22 cellular contexts compared by ENCODE assay signal in genomic region chr3:123446210-123446609, GRCh38. TPM values are rescaled to one million over a fixed set of nuclear protein-coding genes. Genes with fewer than 3 reads are reported as not detected.
DNase-seq lines count a peak whose midpoint lies in the region; ATAC-seq and TF ChIP-seq lines count a peak whose summit lies in the region.
"Had no signal": no experiment of that assay in that cellular context is flagged by ENCODE, and none has a peak within 500 bp of the region (broad histone marks: within the 10 kb centered on the region; RNA-seq: fewer than 3 reads in every experiment).

No MANE protein-coding gene starts in this region.

- TF ChIP-seq RAD21 in neural cell (conservative IDR thresholded peaks at IDR 0.05) = no peak

- H3K9me3 ChIP-seq in cardiac muscle cell (ENCODE audit: low read depth) (no peaks in the 10 kb centered on the region), neural cell (ENCODE audit: low read length) (no peaks in the 10 kb centered on the region), transverse colon (no peaks in the 10 kb centered on the region)
- H3K9me3 ChIP-seq: SJCRH30, upper lobe of right lung had no signal

- peaks cover 7% of the 10 kb centered on the region for H3K4me1 Mint-ChIP-seq in endothelial cell (ENCODE audit: unreplicated experiment)
- H3K4me1 Mint-ChIP-seq: activated naive CD8-positive, alpha-beta T cell treated with anti-CD3 and anti-CD28 coated beads, Interleukin-2, amount 50 U/mL, for 24 hours had no signal

- in situ Hi-C loops in transverse colon (cut with MboI; ENCODE audit: low pct_ligation_motif_present in 1 of 4, low pct_unique_long_range_greater_than_20kb in 1 of 4, low sequenced_read_pairs in 3 of 4) = no loop called here

- H3K27me3 ChIP-seq in cardiac muscle cell (peaks cover 18% of the 10 kb centered on the region), neural cell (ENCODE audit: insufficient read depth, low read depth, low read length) (peaks cover 27% of the 10 kb centered on the region), transverse colon (peaks cover 37% of the 10 kb centered on the region)

- H3K79me2 ChIP-seq in neural cell (replicated peaks; ENCODE audit: insufficient read depth, low read length) = peaks cover 12% of the 10 kb centered on the region

- H3K9me2 ChIP-seq in neural cell (ENCODE audit: insufficient read depth, low read length) = no peaks in the 10 kb centered on the region

- TF ChIP-seq EP300 in neural cell (conservative IDR thresholded peaks at IDR 0.05; ENCODE audit: poor library complexity, severe bottlenecking) = no peak
- no peak for TF ChIP-seq EP300 in transverse colon (IDR thresholded peaks at IDR 0.05; ENCODE audit: low read depth)

- peaks cover 12% of the 10 kb centered on the region for H3K27me3 Mint-ChIP-seq in endothelial cell (ENCODE audit: unreplicated experiment)

- H3K9me3 Mint-ChIP-seq in endothelial cell (ENCODE audit: unreplicated experiment) = no peaks in the 10 kb centered on the region
- H3K9me3 Mint-ChIP-seq: activated CD4-positive, alpha-beta memory T cell treated with anti-CD3 and anti-CD28 coated beads for 36 hours; activated naive CD8-positive, alpha-beta T cell treated with anti-CD3 and anti-CD28 coated beads, Interleukin-2, amount 50 U/mL, for 24 hours; GM23338 had no signal

- H3K27ac ChIP-seq in cardiac muscle cell = no peak overlapping the region
- H3K27ac ChIP-seq in neural cell (ENCODE audit: low read length) = no peak overlapping the region
- H3K27ac ChIP-seq in transverse colon = peak overlapping the region; percentile 81 to 89 (median 84)
- H3K27ac ChIP-seq: SJCRH30, upper lobe of right lung had no signal

- peaks cover 4% of the 10 kb centered on the region for H3K36me3 Mint-ChIP-seq in endothelial cell (ENCODE audit: low read depth, unreplicated experiment)
- H3K36me3 Mint-ChIP-seq: activated CD4-positive, alpha-beta memory T cell treated with anti-CD3 and anti-CD28 coated beads for 36 hours had no signal

- peak overlapping the region; percentile 57 for H3K4me2 ChIP-seq in neural cell (ENCODE audit: low read length)
- H3K4me2 ChIP-seq: GM23338 had no signal

- intact Hi-C loops in Right ventricle myocardium superior (cut with DNase I) = loop anchor here (5.0 kb wide), 2 partner anchors 34 to 114 kb away; no protein-coding TSS in a partner anchor
- intact Hi-C loops in transverse colon (cut with DNase I; ENCODE audit: low total_unique reads) = loop anchor here (5.0 to 10.0 kb wide), 2 partner anchors 71 to 114 kb away; no protein-coding TSS in a partner anchor

- no peak overlapping the region for H3K27ac Mint-ChIP-seq in endothelial cell (ENCODE audit: unreplicated experiment)
- H3K27ac Mint-ChIP-seq: activated CD4-positive, alpha-beta memory T cell treated with anti-CD3 and anti-CD28 coated beads for 36 hours; activated naive CD8-positive, alpha-beta T cell treated with anti-CD3 and anti-CD28 coated beads, Interleukin-2, amount 50 U/mL, for 24 hours; GM23338 had no signal

- DNase-seq in cardiac muscle cell (ENCODE audit: low read depth in 1 of 2, low spot score in 1 of 2) (no peak), Right ventricle myocardium superior (no peak), endothelial cell (ENCODE audit: low spot score) (no peak), transverse colon (no peak), SKM-1 treated with dmso at 0.1 percent for 144 hours (lab: John Stamatoyannopoulos, UW; ENCODE audit: unreplicated experiment) (no peak), NCI-H187 (lab: John Stamatoyannopoulos, UW) (no peak), DMS153 (lab: John Stamatoyannopoulos, UW) (no peak)
- DNase-seq: activated CD4-positive, alpha-beta memory T cell treated with anti-CD3 and anti-CD28 coated beads for 36 hours; activated naive CD8-positive, alpha-beta T cell treated with anti-CD3 and anti-CD28 coated beads, Interleukin-2, amount 50 U/mL, for 24 hours; activated T-cell treated with anti-CD3 and anti-CD28 coated beads, Interleukin-2, amount 50 U/mL, for 48 hours; cortex of kidney; erythroblast; left colon; NCI-H1436; SJCRH30; stimulated activated CD4-positive, alpha-beta T cell treated with anti-CD3 and anti-CD28 coated beads, Interleukin-2, amount 100 ng/mL, for 48 hours; stimulated activated CD8-positive, alpha-beta memory T cell treated with anti-CD3 and anti-CD28 coated beads, Interleukin-4, amount 100 ng/mL, for 48 hours; upper lobe of right lung had no signal

- WGBS in transverse colon (ENCODE audit: low coverage in 1 of 2), 2 donors = 40 to 74% methylated on average over 1 to 2 of the region's 2 CpGs

- TF ChIP-seq CTCF in cardiac muscle cell (IDR thresholded peaks at IDR 0.05; ENCODE audit: low read depth, low read length) = no peak
- no peak for TF ChIP-seq CTCF in endothelial cell (IDR thresholded peaks at IDR 0.05; ENCODE audit: unreplicated experiment)
- TF ChIP-seq CTCF in neural cell (IDR thresholded peaks at IDR 0.05; ENCODE audit: poor library complexity, severe bottlenecking) = no peak
- no peak for TF ChIP-seq CTCF in transverse colon (IDR thresholded peaks at IDR 0.05)

- H3K4me1 ChIP-seq in cardiac muscle cell (ENCODE audit: low read depth) (peaks cover 15% of the 10 kb centered on the region), transverse colon (peaks cover 0 to 25% (median 18%) of the 10 kb centered on the region in 4 donors)
- H3K4me1 ChIP-seq: SJCRH30 had no signal

- H3K9ac ChIP-seq in neural cell (ENCODE audit: low read length) = no peak overlapping the region

- peak overlapping the region; percentile 37 for H3K4me3 ChIP-seq in cardiac muscle cell
- H3K4me3 ChIP-seq in neural cell (ENCODE audit: low read length) = peak overlapping the region; percentile 62
- peak overlapping the region in 3 of 4 donors; percentile 12 to 82 (median 69) for H3K4me3 ChIP-seq in transverse colon
- H3K4me3 ChIP-seq: GM23338, SJCRH30 had no signal

- H3K36me3 ChIP-seq in cardiac muscle cell (no peaks in the 10 kb centered on the region), neural cell (ENCODE audit: insufficient read depth, low read length) (no peaks in the 10 kb centered on the region), transverse colon (no peaks in the 10 kb centered on the region)
- H3K36me3 ChIP-seq: SJCRH30, upper lobe of right lung had no signal

- no peaks in the 10 kb centered on the region for H3F3A ChIP-seq in neural cell (ENCODE audit: insufficient read depth, low read length, poor library complexity, severe bottlenecking)

- ATAC-seq in Right ventricle myocardium superior (ENCODE audit: poor library complexity) = no peak
- ATAC-seq: activated naive CD8-positive, alpha-beta T cell treated with anti-CD3 and anti-CD28 coated beads, Interleukin-2, amount 50 U/mL, for 24 hours; GM23338; left colon; sciatic nerve; upper lobe of right lung had no signal

- peak overlapping the region; percentile 24 for H3K4me3 Mint-ChIP-seq in endothelial cell (ENCODE audit: unreplicated experiment)

- no peaks in the 10 kb centered on the region for H4K20me1 ChIP-seq in neural cell (ENCODE audit: insufficient read depth)

- TF ChIP-seq POLR2A in transverse colon (IDR thresholded peaks at IDR 0.05) = no peak

- H2AFZ ChIP-seq in neural cell (ENCODE audit: low read depth, low read length) = no peak overlapping the region
- H2AFZ ChIP-seq: GM23338 had no signal

TF ChIP-seq in neural cell, 6 proteins besides CTCF, POLR2A, EP300 and RAD21:
- no peak for TF ChIP-seq EZH2 (IDR thresholded peaks at IDR 0.05; ENCODE audit: borderline replicate concordance, insufficient read depth, low read length, poor library complexity, severe bottlenecking)
- TF ChIP-seq SMC3 (conservative IDR thresholded peaks at IDR 0.05; ENCODE audit: poor library complexity) = no peak
- TF ChIP-seq REST (IDR thresholded peaks at IDR 0.05; ENCODE audit: borderline replicate concordance) = no peak
- TF ChIP-seq MXI1 (conservative IDR thresholded peaks at IDR 0.05; ENCODE audit: poor library complexity, severe bottlenecking) = no peak
- TF ChIP-seq POLR2AphosphoS5 (IDR thresholded peaks at IDR 0.05) = no peak
- TF ChIP-seq TAF1 (IDR thresholded peaks at IDR 0.05; ENCODE audit: low read depth) = no peak
TF ChIP-seq in neural cell: peak in this region for 0.

RNA-seq across cellular contexts. Expression of gene ADCY5, which starts 2.7 kb away (rescaled TPM):
- total RNA-seq in cardiac muscle cell (47.7 and 93.7 TPM in 2 replicates), Right ventricle myocardium superior (225 TPM), endothelial cell (ENCODE audit: unreplicated experiment) (1.0 TPM), transverse colon (10 to 100 TPM; 13.9 to 42.0 (median 28.6) TPM)
- polyA plus RNA-seq in cardiac muscle cell (38.4 and 74.0 TPM in 2 replicates), neural cell (7.7 and 8.4 TPM in 2 replicates)
- 24.2 and 26.8 TPM in 2 replicates for polyA minus RNA-seq in neural cell
- total RNA-seq: activated CD4-positive, alpha-beta memory T cell treated with anti-CD3 and anti-CD28 coated beads for 36 hours; NCI-H460 had no signal

Comparison
In these comparisons a context has a peak if more than half of its experiments do, and no peak if none do; other contexts are left out.
1. H3K27ac ChIP-seq: peak in transverse colon (4 of 4); none in cardiac muscle cell (single experiment) and neural cell (single experiment).
2. Peak in every context shown above with its lines, with median percentiles within 50 percentile points of each other: H3K4me3 ChIP-seq.